Comparison of ENCODE assay signal across 6 cellular contexts in genomic region chr4:985123-985830, GRCh38. TPM values are rescaled to one million over a fixed set of nuclear protein-coding genes. Genes with fewer than 3 reads are reported as not detected.
DNase-seq lines count a peak whose midpoint lies in the region; TF ChIP-seq lines count a peak whose summit lies in the region.

No MANE protein-coding gene starts in this region.

- peaks cover 2 to 9% of the 10 kb centered on the region in 2 donors for H3K36me3 Mint-ChIP-seq in CD14-positive monocyte
- no peaks in the 10 kb centered on the region for H3K36me3 Mint-ChIP-seq in T-helper 1 cell treated with Interleukin-12 subunit alpha and Interleukin-12 subunit beta and Interleukin-4 antibody, amounts not matched to agents 30 μg/mL and 1 μg/mL, for 36 hours (ENCODE audit: low read depth)

- peaks cover 1 to 3% (median 2%) of the 10 kb centered on the region in 3 donors for H3K27me3 Mint-ChIP-seq in CD14-positive monocyte (ENCODE audit: low read depth in 3 of 3)
- no peaks in the 10 kb centered on the region for H3K27me3 Mint-ChIP-seq in T-helper 1 cell treated with Interleukin-12 subunit alpha and Interleukin-12 subunit beta and Interleukin-4 antibody, amounts not matched to agents 30 μg/mL and 1 μg/mL, for 36 hours (ENCODE audit: low read depth)

- peak overlapping the region in 2 of 7 donors; percentile 9 to 63 for H3K27ac Mint-ChIP-seq in CD14-positive monocyte
- H3K27ac Mint-ChIP-seq in T-helper 1 cell treated with Interleukin-12 subunit alpha and Interleukin-12 subunit beta and Interleukin-4 antibody, amounts not matched to agents 30 μg/mL and 1 μg/mL, for 36 hours: no peak overlapping the region

- H3K27ac ChIP-seq in duodenal mucosa (ENCODE audit: low read depth, low read length): no peak overlapping the region

- peaks cover 26% of the 10 kb centered on the region for H3K4me1 Mint-ChIP-seq in CD14-positive monocyte
- peaks cover 12% of the 10 kb centered on the region for H3K4me1 Mint-ChIP-seq in T-helper 1 cell treated with Interleukin-12 subunit alpha and Interleukin-12 subunit beta and Interleukin-4 antibody, amounts not matched to agents 30 μg/mL and 1 μg/mL, for 36 hours (ENCODE audit: low read depth)

- peaks cover 0 to 8% of the 10 kb centered on the region in 2 donors for H3K36me3 ChIP-seq in duodenal mucosa (ENCODE audit: control insufficient read depth in 1 of 2, insufficient read depth in 2 of 2, low read length in 2 of 2)

- no peaks in the 10 kb centered on the region for H3K27me3 ChIP-seq in duodenal mucosa (ENCODE audit: control insufficient read depth in 1 of 2, insufficient read depth in 2 of 2, low read length in 2 of 2)

- no peaks in the 10 kb centered on the region for H3K9me3 ChIP-seq in duodenal mucosa (ENCODE audit: control insufficient read depth in 1 of 2, low read length in 2 of 2)

- H3K9ac ChIP-seq in duodenal mucosa (ENCODE audit: low read depth in 1 of 2, low read length in 2 of 2): peak overlapping the region; percentile 20 to 46

- DNase-seq in CD14-positive monocyte (ENCODE audit: low spot score) (no peak), skeletal muscle cell (ENCODE audit: low read depth) (no peak), cortex of kidney (lab: John Stamatoyannopoulos, UW) (no peak), NCI-H524 treated with DMSO at 0.1 percent for 48 hours (lab: John Stamatoyannopoulos, UW) (no peak)

- intact Hi-C loops in CD14-positive monocyte (cut with micrococcal nuclease): no loop called here

- peak overlapping the region; percentile 37 to 39 for H3K4me3 Mint-ChIP-seq in CD14-positive monocyte
- H3K4me3 Mint-ChIP-seq in T-helper 1 cell treated with Interleukin-12 subunit alpha and Interleukin-12 subunit beta and Interleukin-4 antibody, amounts not matched to agents 30 μg/mL and 1 μg/mL, for 36 hours: peak overlapping the region; percentile 34

- peaks cover 0 to 1% (median 0%) of the 10 kb centered on the region in 7 donors for H3K9me3 Mint-ChIP-seq in CD14-positive monocyte
- no peaks in the 10 kb centered on the region for H3K9me3 Mint-ChIP-seq in T-helper 1 cell treated with Interleukin-12 subunit alpha and Interleukin-12 subunit beta and Interleukin-4 antibody, amounts not matched to agents 30 μg/mL and 1 μg/mL, for 36 hours

- peak overlapping the region; percentile 65 to 67 for H3K4me3 ChIP-seq in duodenal mucosa (ENCODE audit: low read depth in 1 of 2, low read length in 2 of 2)
- H3K4me3 ChIP-seq in skeletal muscle cell (ENCODE audit: low read depth, low read length): peak overlapping the region; percentile 20

- peaks cover 30 to 31% of the 10 kb centered on the region in 2 donors for H3K4me1 ChIP-seq in duodenal mucosa (ENCODE audit: control insufficient read depth in 1 of 2, insufficient read depth in 2 of 2, low read length in 2 of 2)

- TF ChIP-seq CTCF in CD14-positive monocyte (IDR thresholded peaks at IDR 0.05): no peak

RNA-seq across cellular contexts. Expression of gene IDUA, which starts 1.6 kb away (rescaled TPM):
- 1 to 10 TPM; 6.4 to 8.5 TPM for polyA plus RNA-seq in CD14-positive monocyte

RNA-seq across cellular contexts. Expression of gene SLC26A1, which starts 7.9 kb away (rescaled TPM):
- polyA plus RNA-seq in CD14-positive monocyte: under 1 TPM; 0.16 to 0.18 TPM

RNA-seq across cellular contexts. Expression of gene DGKQ, which starts 11.9 kb away (rescaled TPM):
- polyA plus RNA-seq in CD14-positive monocyte: 1 to 10 TPM in 1 of 2 donors, under 1 TPM in 1; 0.58 to 2.4 TPM

RNA-seq across cellular contexts. Expression of gene FGFRL1, which starts 26.1 kb away (rescaled TPM):
- polyA plus RNA-seq in CD14-positive monocyte: under 1 TPM; 0.17 to 0.28 TPM

RNA-seq across cellular contexts. Expression of gene TMEM175, which starts 53.0 kb away (rescaled TPM):
- 10 to 100 TPM; 18.9 to 20.7 TPM for polyA plus RNA-seq in CD14-positive monocyte
